ENCODE assay signal across 15 cellular contexts in the genomic region with DNA sequence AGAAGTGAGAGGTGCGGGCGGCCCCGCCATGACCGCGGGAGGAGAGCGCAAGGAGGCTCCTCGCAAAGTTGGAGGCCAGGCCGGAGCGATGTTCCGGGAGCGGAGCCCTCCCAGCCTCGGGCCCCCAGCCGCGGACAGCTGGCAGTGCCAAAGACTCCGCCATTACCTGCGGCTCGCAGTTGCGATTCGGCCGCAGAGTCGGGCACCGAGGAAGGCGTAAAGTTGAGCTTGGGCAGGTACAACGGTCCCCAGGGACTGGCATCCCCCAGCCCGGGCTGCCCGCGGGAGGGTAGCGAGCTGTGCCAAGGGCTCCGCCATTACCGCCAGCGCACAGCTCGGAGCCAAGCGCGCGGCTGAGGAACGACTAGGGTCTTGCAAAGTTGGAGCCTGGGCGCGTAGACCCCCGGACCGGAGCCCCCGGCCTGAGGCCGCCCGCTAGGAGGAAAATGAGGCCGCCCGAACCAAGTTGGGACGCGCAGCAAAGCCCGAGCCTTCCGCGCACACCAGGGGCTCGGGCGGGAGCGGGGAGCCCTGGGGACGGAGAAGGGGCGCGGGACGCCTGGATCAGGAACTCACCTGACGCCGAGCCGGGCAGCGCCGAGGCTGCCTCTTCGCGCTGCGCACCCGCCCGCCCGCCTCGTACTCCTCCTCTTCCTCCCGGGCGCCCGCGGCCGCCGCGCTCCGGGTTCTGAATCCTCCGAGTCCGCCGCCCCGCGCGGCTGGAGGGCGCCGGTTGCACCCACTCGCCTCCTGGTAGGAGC. TPM values are rescaled to one million over a fixed set of nuclear protein-coding genes. Genes with fewer than 3 reads are reported as not detected.
DNase-seq lines count a peak whose midpoint lies in the region; ATAC-seq, FAIRE-seq and TF ChIP-seq lines count a peak whose summit lies in the region.
"Had no signal": no experiment of that assay in that cellular context is flagged by ENCODE, and none has a peak within 500 bp of the region (broad histone marks: within the 10 kb centered on the region; RNA-seq: fewer than 3 reads in every experiment).

No MANE protein-coding gene starts in this region.

- DNase-seq in DMS 273 (lab: John Stamatoyannopoulos, UW; ENCODE audit: unreplicated experiment) (peak; percentile 56), DMS 273 treated with DMSO at 0.1 percent for 48 hours (lab: John Stamatoyannopoulos, UW) (no peak), astrocyte (ENCODE audit: low read depth) (no peak), iPS-NIHi11 (ENCODE audit: low spot score) (peak; percentile 70), GM23248 (no peak), hepatic stellate cell (ENCODE audit: low spot score) (no peak)
- DNase-seq: amniotic stem cell; COR-L47; GOT3; occipital lobe; SHP77 treated with DMSO at 0.1 percent for 48 hours; stimulated activated CD4-positive, alpha-beta T cell treated with anti-CD3 and anti-CD28 coated beads, Interleukin-2, amount 100 ng/mL, for 48 hours had no signal

- in situ Hi-C loops in GM23248 (cut with MboI) = loop anchor here (10.0 kb wide), 1 partner anchor 474 kb away; no protein-coding TSS in a partner anchor

- no peak overlapping the region for H3K27ac ChIP-seq in astrocyte (ENCODE audit: low read depth, low read length)
- H3K27ac ChIP-seq in skeletal muscle tissue (ENCODE audit: low read depth, low read length) = no peak overlapping the region
- no peak overlapping the region for H3K27ac ChIP-seq in GM23248
- H3K27ac ChIP-seq: 22Rv1 had no signal

- H3K36me3 ChIP-seq in astrocyte (ENCODE audit: insufficient read depth, low read length) = no peaks in the 10 kb centered on the region
- H3K36me3 ChIP-seq in skeletal muscle tissue (ENCODE audit: control insufficient read depth in 3 of 3, insufficient read depth in 3 of 3, low read length in 3 of 3) = no peaks in the 10 kb centered on the region
- H3K36me3 ChIP-seq in GM23248 (ENCODE audit: low read depth) = no peaks in the 10 kb centered on the region

- H3K4me2 ChIP-seq in astrocyte (ENCODE audit: low read length) (no peak overlapping the region), GM23248 (ENCODE audit: unreplicated experiment) (no peak overlapping the region)

- H3K9me3 ChIP-seq in astrocyte (ENCODE audit: insufficient read depth, low read depth, low read length) = no peaks in the 10 kb centered on the region
- H3K9me3 ChIP-seq in skeletal muscle tissue (ENCODE audit: control insufficient read depth in 3 of 3, low read length in 3 of 3) = no peaks in the 10 kb centered on the region
- no peaks in the 10 kb centered on the region for H3K9me3 ChIP-seq in GM23248 (ENCODE audit: low read depth)

- peak overlapping the region; percentile 71 for H3K4me3 Mint-ChIP-seq in astrocyte (ENCODE audit: unreplicated experiment)

- ATAC-seq in GM19324 (IDR thresholded peaks at IDR 0.05; ENCODE audit: low FRiP score, unreplicated experiment) = no peak

- 2 to 4% methylated on average over 31 to 55 of the region's 86 CpGs for WGBS in GM23248 (ENCODE audit: low coverage in 1 of 2, low lambda C conversion rate in 2 of 2, missing lambda C conversion rate in 2 of 2), 2 experiments

- no peak overlapping the region for H3K27ac Mint-ChIP-seq in astrocyte (ENCODE audit: unreplicated experiment)

- H3K4me1 Mint-ChIP-seq in astrocyte (ENCODE audit: low read depth, unreplicated experiment) = peaks cover 4% of the 10 kb centered on the region

- no peaks in the 10 kb centered on the region for H3K9me3 Mint-ChIP-seq in astrocyte (ENCODE audit: unreplicated experiment)

- no peaks in the 10 kb centered on the region for H3K9me2 ChIP-seq in GM23248 (ENCODE audit: insufficient read depth)

- no peaks in the 10 kb centered on the region for H3K36me3 Mint-ChIP-seq in astrocyte (ENCODE audit: low read depth, unreplicated experiment)

- H2AFZ ChIP-seq in astrocyte (ENCODE audit: low read depth, low read length) (no peak overlapping the region), GM23248 (no peak overlapping the region)

- no peaks in the 10 kb centered on the region for H3F3A ChIP-seq in GM23248 (ENCODE audit: insufficient read depth)

- TF ChIP-seq CTCF in astrocyte (IDR thresholded peaks at IDR 0.05; ENCODE audit: insufficient read depth, low read depth, low read length) = no peak

- H3K27me3 Mint-ChIP-seq in astrocyte (ENCODE audit: low read depth, unreplicated experiment) = peaks cover 78% of the 10 kb centered on the region

- no peaks in the 10 kb centered on the region for H4K20me1 ChIP-seq in astrocyte (ENCODE audit: insufficient read depth, low read length)
- H4K20me1 ChIP-seq in GM23248 (ENCODE audit: insufficient read depth) = no peaks in the 10 kb centered on the region

- H3K79me2 ChIP-seq in astrocyte (ENCODE audit: insufficient read depth, low read length) (no peaks in the 10 kb centered on the region), GM23248 (ENCODE audit: insufficient read depth) (no peaks in the 10 kb centered on the region)

- peaks cover 38% of the 10 kb centered on the region for H3K27me3 ChIP-seq in astrocyte (ENCODE audit: insufficient read depth, low read length)
- H3K27me3 ChIP-seq in skeletal muscle tissue (ENCODE audit: control insufficient read depth in 3 of 3, insufficient read depth in 3 of 3, low read length in 3 of 3) = peaks cover 8 to 32% (median 13%) of the 10 kb centered on the region in 3 donors
- H3K27me3 ChIP-seq in GM23248 (replicated peaks; ENCODE audit: insufficient read depth) = peaks cover 49% of the 10 kb centered on the region

- H3K4me1 ChIP-seq in astrocyte (ENCODE audit: insufficient read depth, low read length) (no peaks in the 10 kb centered on the region), skeletal muscle tissue (ENCODE audit: control insufficient read depth in 3 of 3, insufficient read depth in 3 of 3, low read length in 3 of 3) (peaks cover 0 to 10% (median 6%) of the 10 kb centered on the region in 3 donors), GM23248 (ENCODE audit: insufficient read depth) (no peaks in the 10 kb centered on the region)

- no peak for FAIRE-seq in astrocyte (lab: Jason Lieb, UNC)

- H3K9ac ChIP-seq in astrocyte (ENCODE audit: low read length) (no peak overlapping the region), skeletal muscle tissue (ENCODE audit: low read depth in 1 of 3, low read length in 3 of 3) (peak overlapping the region in 2 of 3 donors; percentile 38 to 81), GM23248 (no peak overlapping the region)

- no peak overlapping the region for H3K4me3 ChIP-seq in astrocyte (ENCODE audit: insufficient read depth, low read depth, low read length)
- peak overlapping the region; percentile 23 to 71 (median 57) for H3K4me3 ChIP-seq in skeletal muscle tissue (ENCODE audit: low read length in 3 of 3)
- no peak overlapping the region for H3K4me3 ChIP-seq in GM23248

RNA-seq across cellular contexts. Expression of a gene that starts 0.7 kb away (rescaled TPM):
- 0.05 TPM in 1 of 2 replicates, not detected in the other for total RNA-seq in astrocyte
- 0.52 TPM for total RNA-seq in skeletal muscle tissue
- total RNA-seq in GM23248 (2014; rRNA removed; shearing (Covaris generic)) = not detected in 2 replicates
- not detected in 2 replicates for polyA plus RNA-seq in GM23248 (2016; fragmentation: Nextera tagmentation; extraction: Ambion mirVana)

Comparison
In these comparisons a context has a peak if more than half of its experiments do, and no peak if none do; other contexts are left out.
1. DNase-seq: peak in DMS 273 (single experiment) and iPS-NIHi11 (single experiment); none in DMS 273 treated with DMSO at 0.1 percent for 48 hours (single experiment), astrocyte (single experiment), GM23248 (single experiment) and hepatic stellate cell (single experiment).
2. H3K4me3 ChIP-seq: peak in skeletal muscle tissue (3 of 3); none in astrocyte (single experiment) and GM23248 (single experiment).
3. H3K9ac ChIP-seq: peak in skeletal muscle tissue (2 of 3); none in astrocyte (single experiment) and GM23248 (single experiment).